ENCODE assay signal across 8 cellular contexts in genomic region chr2:225464346-225465025, GRCh38.
DNase-seq lines count a peak whose midpoint lies in the region; ATAC-seq and FAIRE-seq lines count a peak whose summit lies in the region.

No MANE protein-coding gene starts in this region.

- peak; percentile 3 for DNase-seq in CD1c-positive myeloid dendritic cell (ENCODE audit: extremely low spot score)
- DNase-seq in caudate nucleus (lab: John Stamatoyannopoulos, UW) = no peak
- no peak for DNase-seq in NCI-H128 (lab: John Stamatoyannopoulos, UW; ENCODE audit: unreplicated experiment)
- DNase-seq in HTR-8/SVneo (ENCODE audit: insufficient read length, low spot score) = no peak
- DNase-seq in iPS-NIHi7 (ENCODE audit: extremely low spot score) = no peak
- no peak for DNase-seq in DMS114 treated with DMSO at 0.1 percent for 48 hours (lab: John Stamatoyannopoulos, UW; ENCODE audit: unreplicated experiment)

- no peak for FAIRE-seq in HTR-8/SVneo (lab: Jason Lieb, UNC)

- peak; percentile 75 for ATAC-seq in GM19397 (IDR thresholded peaks at IDR 0.05; ENCODE audit: unreplicated experiment)
- ATAC-seq in HG03457 (IDR thresholded peaks at IDR 0.05; ENCODE audit: unreplicated experiment) = peak; percentile 91

- peak overlapping the region; percentile 18 for H3K27ac ChIP-seq in caudate nucleus (ENCODE audit: low read depth, low read length)
